Comparison of ENCODE assay signal across 23 cellular contexts in the genomic region with DNA sequence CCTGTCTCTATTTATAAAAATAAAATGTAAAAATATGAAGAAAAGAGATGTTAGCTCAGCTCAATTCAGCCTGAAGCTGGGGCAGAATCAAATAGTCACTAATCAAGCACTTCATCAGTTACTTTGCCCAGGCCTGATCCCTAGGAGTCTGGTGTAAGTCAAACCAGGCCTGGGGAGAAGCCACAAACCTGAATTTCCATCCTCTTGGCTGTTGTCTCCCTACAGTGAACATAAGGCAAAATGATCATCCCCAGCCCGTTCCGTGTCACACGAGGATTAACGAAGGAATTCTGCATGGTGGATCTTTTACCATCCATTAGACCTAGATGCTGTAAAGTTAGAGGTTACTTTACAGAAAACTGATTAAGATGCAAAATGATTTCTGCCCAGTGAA. TPM values are rescaled to one million over a fixed set of nuclear protein-coding genes. Genes with fewer than 3 reads are reported as not detected.
DNase-seq lines count a peak whose midpoint lies in the region; ATAC-seq, FAIRE-seq and TF ChIP-seq lines count a peak whose summit lies in the region.
"Had no signal": no experiment of that assay in that cellular context is flagged by ENCODE, and none has a peak within 500 bp of the region (broad histone marks: within the 10 kb centered on the region; RNA-seq: fewer than 3 reads in every experiment).

No MANE protein-coding gene starts in this region.

- H3K4me2 ChIP-seq in HepG2 (ENCODE audit: low read depth, low read length): peak overlapping the region; percentile 58; the same call in 1 of the 2 replicates

- peaks cover 50% of the 10 kb centered on the region for H3K4me1 ChIP-seq in HepG2 (ENCODE audit: insufficient read depth, low read length)
- no peaks in the 10 kb centered on the region for H3K4me1 ChIP-seq in right lobe of liver
- H3K4me1 ChIP-seq in HEK293 (ENCODE audit: control insufficient read depth, insufficient read depth, low read length): no peaks in the 10 kb centered on the region
- no peaks in the 10 kb centered on the region for H3K4me1 ChIP-seq in SJCRH30
- H3K4me1 ChIP-seq: Caco-2 had no signal

- TF ChIP-seq EP300 in HepG2 (IDR thresholded peaks at IDR 0.05; ENCODE audit: low read depth in 2 of 2, low read length in 2 of 2) (no peak), HepG2 (CRISPR knock-in tag; IDR thresholded peaks at IDR 0.05; ENCODE audit: borderline replicate concordance) (no peak)

- no peaks in the 10 kb centered on the region for H3K79me2 ChIP-seq in HepG2 (ENCODE audit: insufficient read depth, low read length)

- H4K20me1 ChIP-seq in HepG2 (ENCODE audit: insufficient read depth, low read length): no peaks in the 10 kb centered on the region
- H4K20me1 ChIP-seq: BLaER1 treated with 17β-estradiol and CSF1 and Interleukin-3, amounts not matched to agents 10 nM and 100 nM had no signal

- no peak overlapping the region for H3K9ac ChIP-seq in HepG2 (ENCODE audit: insufficient read depth, low read depth, low read length)
- H3K9ac ChIP-seq: BLaER1 treated with 17β-estradiol and CSF1 and Interleukin-3, amounts not matched to agents 10 nM and 100 nM had no signal

- TF ChIP-seq RAD21 in HepG2 (CRISPR knock-in tag; IDR thresholded peaks at IDR 0.05): no peak

- H3K4me3 ChIP-seq in HepG2 (replicated peaks in 1 of 3; ENCODE audit: insufficient read depth in 1 of 3, low read depth in 2 of 3, low read length in 3 of 3) (no peak overlapping the region), right lobe of liver (no peak overlapping the region), HEK293 (ENCODE audit: low read depth, low read length) (no peak overlapping the region), WERI-Rb-1 (ENCODE audit: low read depth, low read length) (no peak overlapping the region), SJCRH30 (no peak overlapping the region)
- H3K4me3 ChIP-seq: BLaER1 treated with 17β-estradiol and CSF1 and Interleukin-3, amounts not matched to agents 10 nM and 100 nM had no signal

- no peak for TF ChIP-seq CTCF in HepG2 (CRISPR knock-in tag; IDR thresholded peaks at IDR 0.05)
- TF ChIP-seq CTCF in right lobe of liver (IDR thresholded peaks at IDR 0.05): no peak
- no peak for TF ChIP-seq CTCF in HEK293 (tag by site-specific recombination; IDR thresholded peaks at IDR 0.05)
- TF ChIP-seq CTCF in WERI-Rb-1 (IDR thresholded peaks at IDR 0.05; ENCODE audit: low read depth, low read length): no peak

- H3K27ac ChIP-seq in HepG2 (ENCODE audit: extremely low read length, insufficient read depth, low read length) (peak overlapping the region; percentile 41), right lobe of liver (no peak overlapping the region), HEK293 (ENCODE audit: extremely low read depth, low read depth, low read length) (no peak overlapping the region), WERI-Rb-1 (peak overlapping the region; percentile 76), SJCRH30 (no peak overlapping the region)
- H3K27ac ChIP-seq: BLaER1 treated with 17β-estradiol and CSF1 and Interleukin-3, amounts not matched to agents 10 nM and 100 nM; C4-2B had no signal

- in situ Hi-C loops in HepG2 (cut with HindIII; ENCODE audit: extremely low pct_ligation_motif_present, low pct_unique_long_range_greater_than_20kb): loop anchor here (5.0 kb wide), 1 partner anchor 38 kb away; a partner anchor contains a TSS

- CTCF ChIA-PET in HepG2 (lab: Yijun Ruan, JAX; ENCODE audit: low intra/inter-chr PET ratio, low total read pairs): no interaction called here
- CTCF ChIA-PET in HEK293 (lab: Yijun Ruan, JAX): interaction anchor here (0.7 to 0.8 kb wide), 2 partner anchors 8 to 22 kb away, joined by 3 to 5 read pairs; no protein-coding TSS in a partner anchor

- DNase-seq in HepG2 (ENCODE audit: low spot score) (no peak), right lobe of liver (no peak), WERI-Rb-1 (peak; percentile 53), SJCRH30 (no peak), kidney glomerular epithelial cell (lab: John Stamatoyannopoulos, UW) (no peak), kidney tubule cell (ENCODE audit: low spot score) (no peak)
- DNase-seq: 8988T; ACHN; Caco-2; Calu3; CD4-positive, alpha-beta T cell; CD8-positive, alpha-beta T cell; DMS79 treated with DMSO at 0.1 percent for 48 hours; GF-D8 had no signal

- POLR2A ChIA-PET in HepG2 (lab: Yijun Ruan, JAX): interaction anchor here (1.1 to 1.2 kb wide), 3 partner anchors 24 to 188 kb away, joined by 3 to 4 read pairs (median 3); a partner anchor contains a TSS
- POLR2A ChIA-PET in HEK293 (lab: Yijun Ruan, JAX): interaction anchor here (1.2 kb wide), 1 partner anchor 12 kb away, joined by 3 read pairs; no protein-coding TSS in a partner anchor

- H3K36me3 ChIP-seq in HepG2 (replicated peaks in 1 of 2; ENCODE audit: control insufficient read depth in 1 of 2, insufficient read depth in 2 of 2, low read length in 2 of 2): no peaks in the 10 kb centered on the region
- H3K36me3 ChIP-seq in right lobe of liver: no peaks in the 10 kb centered on the region
- H3K36me3 ChIP-seq in HEK293 (ENCODE audit: control insufficient read depth in 2 of 2, insufficient read depth in 1 of 2, low read length in 2 of 2): no peaks in the 10 kb centered on the region
- no peaks in the 10 kb centered on the region for H3K36me3 ChIP-seq in WERI-Rb-1
- no peaks in the 10 kb centered on the region for H3K36me3 ChIP-seq in SJCRH30
- H3K36me3 ChIP-seq: BLaER1 treated with 17β-estradiol and CSF1 and Interleukin-3, amounts not matched to agents 10 nM and 100 nM had no signal

- intact Hi-C loops in HepG2 (cut with micrococcal nuclease; ENCODE audit: unreplicated experiment): no loop called here
- intact Hi-C loops in right lobe of liver (cut with DNase I): no loop called here

- H2AFZ ChIP-seq in HepG2 (ENCODE audit: low read length): no peak overlapping the region

- H3K9me3 ChIP-seq in HepG2 (ENCODE audit: low read length): no peaks in the 10 kb centered on the region
- no peaks in the 10 kb centered on the region for H3K9me3 ChIP-seq in right lobe of liver
- H3K9me3 ChIP-seq in HEK293 (ENCODE audit: control insufficient read depth, insufficient read depth, low read depth, low read length): no peaks in the 10 kb centered on the region
- H3K9me3 ChIP-seq in WERI-Rb-1 (ENCODE audit: severe bottlenecking): no peaks in the 10 kb centered on the region
- no peaks in the 10 kb centered on the region for H3K9me3 ChIP-seq in SJCRH30 (replicated peaks)
- H3K9me3 ChIP-seq: BLaER1 treated with 17β-estradiol and CSF1 and Interleukin-3, amounts not matched to agents 10 nM and 100 nM; Caco-2 had no signal

- no peak for FAIRE-seq in HepG2 (lab: Jason Lieb, UNC)
- FAIRE-seq: A204.1, D721Med, G401.6, GM12891, GM19239 had no signal

- TF ChIP-seq POLR2A in HepG2 (IDR thresholded peaks at IDR 0.05; ENCODE audit: insufficient read depth in 1 of 2, low read depth in 2 of 2, low read length in 2 of 2) (no peak), right lobe of liver (IDR thresholded peaks at IDR 0.05) (no peak)

- 37% methylated on average over 4 of the region's 4 CpGs for WGBS in HepG2 (ENCODE audit: low lambda C conversion rate)
- 100% methylated on average over 4 of the region's 4 CpGs for WGBS in right lobe of liver (ENCODE audit: insufficient coverage, low coverage, low lambda C conversion rate, missing lambda C conversion rate)

- no TSS peak for BruUV-seq in HepG2 (replicated peaks; lab: Mats Ljungman, UMichigan)

- H3K27me3 ChIP-seq in HepG2 (ENCODE audit: control insufficient read depth in 1 of 2, insufficient read depth in 2 of 2, low read length in 2 of 2) (no peaks in the 10 kb centered on the region), right lobe of liver (no peaks in the 10 kb centered on the region), WERI-Rb-1 (ENCODE audit: insufficient read depth, low read depth, severe bottlenecking) (no peaks in the 10 kb centered on the region), SJCRH30 (peaks cover 11% of the 10 kb centered on the region; the same call in 1 of the 2 replicates)
- H3K27me3 ChIP-seq: BLaER1 treated with 17β-estradiol and CSF1 and Interleukin-3, amounts not matched to agents 10 nM and 100 nM had no signal

- no peak for ATAC-seq in HepG2
- ATAC-seq in right lobe of liver: no peak
- ATAC-seq: CD8-positive, alpha-beta T cell had no signal

RNA-seq across cellular contexts. Expression of a gene that starts 6.5 kb away (rescaled TPM):
- total RNA-seq in HepG2 (2016; rRNA removed; fragmentation: Illumina TruSeq; extraction: Trizol): 3.4 and 9.3 TPM in 2 replicates
- total RNA-seq in HepG2 (2016; cell fraction: cytosol; rRNA removed; fragmentation: Illumina TruSeq; extraction: Trizol; ENCODE audit: low read depth): 1.5 and 2.2 TPM in 2 replicates
- 3.2 and 9.6 TPM in 2 replicates for total RNA-seq in HepG2 (2016; cell fraction: insoluble cytoplasmic fraction; rRNA removed; fragmentation: Illumina TruSeq; extraction: Trizol)
- total RNA-seq in HepG2 (2016; cell fraction: membrane; rRNA removed; fragmentation: Illumina TruSeq; extraction: Trizol): 1.3 and 2.0 TPM in 2 replicates
- 8.8 and 12.8 TPM in 2 replicates for total RNA-seq in HepG2 (2016; cell fraction: nucleus; rRNA removed; fragmentation: Illumina TruSeq; extraction: Trizol)
- 33.9 and 67.5 TPM in 2 replicates for polyA plus RNA-seq in HepG2 (2011; rRNA removed)
- 24.8 and 27.3 TPM in 2 replicates for polyA plus RNA-seq in HepG2 (2011; cell fraction: cytosol; rRNA removed)
- polyA plus RNA-seq in HepG2 (2011; cell fraction: nucleus; rRNA removed): 178 and 181 TPM in 2 replicates
- 30.3 and 30.5 TPM in 2 replicates for polyA plus RNA-seq in HepG2 (2012)
- 1.1 and 1.2 TPM in 2 replicates for polyA plus RNA-seq in HepG2 (2016; cell fraction: cytosol; fragmentation: Illumina TruSeq; extraction: Trizol; ENCODE audit: low read depth)
- polyA plus RNA-seq in HepG2 (2016; cell fraction: insoluble cytoplasmic fraction; fragmentation: Illumina TruSeq; extraction: Trizol; ENCODE audit: low read depth): 2.4 and 2.9 TPM in 2 replicates
- polyA plus RNA-seq in HepG2 (2016; cell fraction: membrane; fragmentation: Illumina TruSeq; extraction: Trizol; ENCODE audit: low read depth): 2.0 and 2.1 TPM in 2 replicates
- polyA plus RNA-seq in HepG2 (2016; cell fraction: nucleus; fragmentation: Illumina TruSeq; extraction: Trizol; ENCODE audit: insufficient read depth, low read depth): 23.7 and 32.1 TPM in 2 replicates
- 0.09 and 15.4 TPM in 2 replicates for polyA minus RNA-seq in HepG2 (2011; rRNA and poly(A)+ RNA removed; ENCODE audit: low replicate concordance)
- polyA minus RNA-seq in HepG2 (2011; cell fraction: cytosol; rRNA and poly(A)+ RNA removed): 6.0 and 9.8 TPM in 2 replicates
- polyA minus RNA-seq in HepG2 (2011; cell fraction: nucleus; rRNA and poly(A)+ RNA removed): 13.3 and 19.3 TPM in 2 replicates
- total RNA-seq in right lobe of liver: 1 to 10 TPM in 5 of 6 experiments, under 1 TPM in 1; 0.83 to 3.5 (median 1.4) TPM
- not detected in 2 replicates for total RNA-seq in SJCRH30 (2014; rRNA removed; shearing (Covaris generic))
- total RNA-seq: A673, Calu3 had no signal

RNA-seq across cellular contexts. Expression of a gene that starts 19.0 kb away (rescaled TPM):
- total RNA-seq in HepG2 (2016; rRNA removed; fragmentation: Illumina TruSeq; extraction: Trizol) (50.6 and 63.1 TPM in 2 replicates), right lobe of liver (1 to 10 TPM in 3 of 6 experiments, under 1 TPM in 3; 0.31 to 2.3 (median 1.0) TPM)
- total RNA-seq in HepG2 (2016; cell fraction: cytosol; rRNA removed; fragmentation: Illumina TruSeq; extraction: Trizol; ENCODE audit: low read depth): 10.5 and 13.6 TPM in 2 replicates
- 51.6 and 54.0 TPM in 2 replicates for total RNA-seq in HepG2 (2016; cell fraction: insoluble cytoplasmic fraction; rRNA removed; fragmentation: Illumina TruSeq; extraction: Trizol)
- total RNA-seq in HepG2 (2016; cell fraction: membrane; rRNA removed; fragmentation: Illumina TruSeq; extraction: Trizol): 34.2 and 34.8 TPM in 2 replicates
- 28.5 and 29.9 TPM in 2 replicates for total RNA-seq in HepG2 (2016; cell fraction: nucleus; rRNA removed; fragmentation: Illumina TruSeq; extraction: Trizol)
- polyA plus RNA-seq in HepG2 (2011; rRNA removed): 9.8 and 13.5 TPM in 2 replicates
- polyA plus RNA-seq in HepG2 (2011; cell fraction: cytosol; rRNA removed): 9.8 and 14.9 TPM in 2 replicates
- polyA plus RNA-seq in HepG2 (2011; cell fraction: nucleus; rRNA removed): 13.0 and 18.3 TPM in 2 replicates
- 9.0 and 19.7 TPM in 2 replicates for polyA plus RNA-seq in HepG2 (2012)
- polyA plus RNA-seq in HepG2 (2016; cell fraction: cytosol; fragmentation: Illumina TruSeq; extraction: Trizol; ENCODE audit: low read depth): 10.9 and 11.2 TPM in 2 replicates
- polyA plus RNA-seq in HepG2 (2016; cell fraction: insoluble cytoplasmic fraction; fragmentation: Illumina TruSeq; extraction: Trizol; ENCODE audit: low read depth): 71.5 and 74.3 TPM in 2 replicates
- polyA plus RNA-seq in HepG2 (2016; cell fraction: membrane; fragmentation: Illumina TruSeq; extraction: Trizol; ENCODE audit: low read depth): 26.4 and 29.7 TPM in 2 replicates
- polyA plus RNA-seq in HepG2 (2016; cell fraction: nucleus; fragmentation: Illumina TruSeq; extraction: Trizol; ENCODE audit: insufficient read depth, low read depth): 62.8 and 64.8 TPM in 2 replicates
- polyA minus RNA-seq in HepG2 (2011; rRNA and poly(A)+ RNA removed; ENCODE audit: low replicate concordance): 21.2 and 61.0 TPM in 2 replicates
- polyA minus RNA-seq in HepG2 (2011; cell fraction: cytosol; rRNA and poly(A)+ RNA removed): 8.1 and 8.3 TPM in 2 replicates
- polyA minus RNA-seq in HepG2 (2011; cell fraction: nucleus; rRNA and poly(A)+ RNA removed): 7.0 and 10.6 TPM in 2 replicates
- 80.6 and 87.3 TPM in 2 replicates for total RNA-seq in SJCRH30 (2014; rRNA removed; shearing (Covaris generic))

RNA-seq across cellular contexts. Expression of a gene that starts 19.2 kb away (rescaled TPM):
- total RNA-seq in HepG2 (2016; rRNA removed; fragmentation: Illumina TruSeq; extraction: Trizol): 27.6 and 32.2 TPM in 2 replicates
- 18.5 and 24.3 TPM in 2 replicates for total RNA-seq in HepG2 (2016; cell fraction: cytosol; rRNA removed; fragmentation: Illumina TruSeq; extraction: Trizol; ENCODE audit: low read depth)
- total RNA-seq in HepG2 (2016; cell fraction: insoluble cytoplasmic fraction; rRNA removed; fragmentation: Illumina TruSeq; extraction: Trizol): 23.3 and 34.5 TPM in 2 replicates
- total RNA-seq in HepG2 (2016; cell fraction: membrane; rRNA removed; fragmentation: Illumina TruSeq; extraction: Trizol): 24.9 and 32.0 TPM in 2 replicates
- total RNA-seq in HepG2 (2016; cell fraction: nucleus; rRNA removed; fragmentation: Illumina TruSeq; extraction: Trizol): 20.7 and 22.6 TPM in 2 replicates
- polyA plus RNA-seq in HepG2 (2011; rRNA removed): 49.7 and 56.0 TPM in 2 replicates
- polyA plus RNA-seq in HepG2 (2011; cell fraction: cytosol; rRNA removed): 29.9 and 43.2 TPM in 2 replicates
- polyA plus RNA-seq in HepG2 (2011; cell fraction: nucleus; rRNA removed): 58.5 and 59.4 TPM in 2 replicates
- polyA plus RNA-seq in HepG2 (2012): 21.4 and 31.3 TPM in 2 replicates
- 23.6 and 30.1 TPM in 2 replicates for polyA plus RNA-seq in HepG2 (2016; cell fraction: cytosol; fragmentation: Illumina TruSeq; extraction: Trizol; ENCODE audit: low read depth)
- 27.9 and 36.5 TPM in 2 replicates for polyA plus RNA-seq in HepG2 (2016; cell fraction: insoluble cytoplasmic fraction; fragmentation: Illumina TruSeq; extraction: Trizol; ENCODE audit: low read depth)
- polyA plus RNA-seq in HepG2 (2016; cell fraction: membrane; fragmentation: Illumina TruSeq; extraction: Trizol; ENCODE audit: low read depth): 25.0 and 25.2 TPM in 2 replicates
- polyA plus RNA-seq in HepG2 (2016; cell fraction: nucleus; fragmentation: Illumina TruSeq; extraction: Trizol; ENCODE audit: insufficient read depth, low read depth): 33.5 and 40.8 TPM in 2 replicates
- polyA minus RNA-seq in HepG2 (2011; rRNA and poly(A)+ RNA removed; ENCODE audit: low replicate concordance): 50.7 and 52.3 TPM in 2 replicates
- polyA minus RNA-seq in HepG2 (2011; cell fraction: cytosol; rRNA and poly(A)+ RNA removed): 15.5 and 16.8 TPM in 2 replicates
- 40.4 and 59.2 TPM in 2 replicates for polyA minus RNA-seq in HepG2 (2011; cell fraction: nucleus; rRNA and poly(A)+ RNA removed)
- 10 to 100 TPM; 15.4 to 22.4 (median 18.0) TPM for total RNA-seq in right lobe of liver
- 17.6 and 19.2 TPM in 2 replicates for total RNA-seq in SJCRH30 (2014; rRNA removed; shearing (Covaris generic))

RNA-seq across cellular contexts. Expression of a gene that starts 23.8 kb away (rescaled TPM):
- total RNA-seq in HepG2 (2016; rRNA removed; fragmentation: Illumina TruSeq; extraction: Trizol): 33.2 and 36.3 TPM in 2 replicates
- total RNA-seq in HepG2 (2016; cell fraction: cytosol; rRNA removed; fragmentation: Illumina TruSeq; extraction: Trizol; ENCODE audit: low read depth): 17.6 and 24.5 TPM in 2 replicates
- total RNA-seq in HepG2 (2016; cell fraction: insoluble cytoplasmic fraction; rRNA removed; fragmentation: Illumina TruSeq; extraction: Trizol): 27.9 and 37.1 TPM in 2 replicates
- 28.3 and 36.0 TPM in 2 replicates for total RNA-seq in HepG2 (2016; cell fraction: membrane; rRNA removed; fragmentation: Illumina TruSeq; extraction: Trizol)
- total RNA-seq in HepG2 (2016; cell fraction: nucleus; rRNA removed; fragmentation: Illumina TruSeq; extraction: Trizol): 15.6 and 16.8 TPM in 2 replicates
- 7.4 and 8.9 TPM in 2 replicates for polyA plus RNA-seq in HepG2 (2011; rRNA removed)
- 10.6 and 22.0 TPM in 2 replicates for polyA plus RNA-seq in HepG2 (2011; cell fraction: cytosol; rRNA removed)
- polyA plus RNA-seq in HepG2 (2011; cell fraction: nucleus; rRNA removed): 12.6 and 14.5 TPM in 2 replicates
- polyA plus RNA-seq in HepG2 (2012): 7.4 and 9.2 TPM in 2 replicates
- 17.6 and 24.3 TPM in 2 replicates for polyA plus RNA-seq in HepG2 (2016; cell fraction: cytosol; fragmentation: Illumina TruSeq; extraction: Trizol; ENCODE audit: low read depth)
- 34.5 and 41.1 TPM in 2 replicates for polyA plus RNA-seq in HepG2 (2016; cell fraction: insoluble cytoplasmic fraction; fragmentation: Illumina TruSeq; extraction: Trizol; ENCODE audit: low read depth)
- polyA plus RNA-seq in HepG2 (2016; cell fraction: membrane; fragmentation: Illumina TruSeq; extraction: Trizol; ENCODE audit: low read depth): 30.7 and 35.8 TPM in 2 replicates
- 28.3 and 35.8 TPM in 2 replicates for polyA plus RNA-seq in HepG2 (2016; cell fraction: nucleus; fragmentation: Illumina TruSeq; extraction: Trizol; ENCODE audit: insufficient read depth, low read depth)
- polyA minus RNA-seq in HepG2 (2011; rRNA and poly(A)+ RNA removed; ENCODE audit: low replicate concordance): 16.9 and 20.3 TPM in 2 replicates
- 9.3 and 12.0 TPM in 2 replicates for polyA minus RNA-seq in HepG2 (2011; cell fraction: cytosol; rRNA and poly(A)+ RNA removed)
- 3.4 and 3.6 TPM in 2 replicates for polyA minus RNA-seq in HepG2 (2011; cell fraction: nucleus; rRNA and poly(A)+ RNA removed)
- total RNA-seq in right lobe of liver: 10 to 100 TPM in 2 of 6 experiments, 1 to 10 TPM in 4; 4.2 to 13.8 (median 5.8) TPM
- total RNA-seq in SJCRH30 (2014; rRNA removed; shearing (Covaris generic)): 15.0 TPM in 2 replicates

RNA-seq across cellular contexts. Expression of a gene that starts 31.2 kb away (rescaled TPM):
- total RNA-seq in HepG2 (2016; rRNA removed; fragmentation: Illumina TruSeq; extraction: Trizol) (57.4 and 76.3 TPM in 2 replicates), right lobe of liver (100 to 1,000 TPM in 2 of 6 experiments, 10 to 100 TPM in 4; 41.5 to 170 (median 50.2) TPM)
- 19.9 and 21.8 TPM in 2 replicates for total RNA-seq in HepG2 (2016; cell fraction: cytosol; rRNA removed; fragmentation: Illumina TruSeq; extraction: Trizol; ENCODE audit: low read depth)
- total RNA-seq in HepG2 (2016; cell fraction: insoluble cytoplasmic fraction; rRNA removed; fragmentation: Illumina TruSeq; extraction: Trizol): 57.9 and 73.3 TPM in 2 replicates
- 41.6 and 45.8 TPM in 2 replicates for total RNA-seq in HepG2 (2016; cell fraction: membrane; rRNA removed; fragmentation: Illumina TruSeq; extraction: Trizol)
- 39.3 and 42.6 TPM in 2 replicates for total RNA-seq in HepG2 (2016; cell fraction: nucleus; rRNA removed; fragmentation: Illumina TruSeq; extraction: Trizol)
- 90.6 and 104 TPM in 2 replicates for polyA plus RNA-seq in HepG2 (2011; rRNA removed)
- 71.6 and 122 TPM in 2 replicates for polyA plus RNA-seq in HepG2 (2011; cell fraction: cytosol; rRNA removed)
- 109 and 133 TPM in 2 replicates for polyA plus RNA-seq in HepG2 (2011; cell fraction: nucleus; rRNA removed)
- polyA plus RNA-seq in HepG2 (2012): 63.3 and 65.8 TPM in 2 replicates
- polyA plus RNA-seq in HepG2 (2016; cell fraction: cytosol; fragmentation: Illumina TruSeq; extraction: Trizol; ENCODE audit: low read depth): 10.5 and 13.0 TPM in 2 replicates
- 57.3 and 57.6 TPM in 2 replicates for polyA plus RNA-seq in HepG2 (2016; cell fraction: insoluble cytoplasmic fraction; fragmentation: Illumina TruSeq; extraction: Trizol; ENCODE audit: low read depth)
- 31.4 and 34.7 TPM in 2 replicates for polyA plus RNA-seq in HepG2 (2016; cell fraction: membrane; fragmentation: Illumina TruSeq; extraction: Trizol; ENCODE audit: low read depth)
- 69.3 and 82.4 TPM in 2 replicates for polyA plus RNA-seq in HepG2 (2016; cell fraction: nucleus; fragmentation: Illumina TruSeq; extraction: Trizol; ENCODE audit: insufficient read depth, low read depth)
- polyA minus RNA-seq in HepG2 (2011; rRNA and poly(A)+ RNA removed; ENCODE audit: low replicate concordance): 231 and 328 TPM in 2 replicates
- polyA minus RNA-seq in HepG2 (2011; cell fraction: cytosol; rRNA and poly(A)+ RNA removed): 114 and 132 TPM in 2 replicates
- 53.6 and 55.8 TPM in 2 replicates for polyA minus RNA-seq in HepG2 (2011; cell fraction: nucleus; rRNA and poly(A)+ RNA removed)
- total RNA-seq in SJCRH30 (2014; rRNA removed; shearing (Covaris generic)): 59.6 and 86.6 TPM in 2 replicates

Comparison
In these comparisons a context has a peak if more than half of its experiments do, and no peak if none do; other contexts are left out.
1. H3K27ac ChIP-seq: peak in HepG2 (single experiment) and WERI-Rb-1 (single experiment); none in right lobe of liver (0 of 3), HEK293 (single experiment) and SJCRH30 (single experiment).